In the genomic region with DNA sequence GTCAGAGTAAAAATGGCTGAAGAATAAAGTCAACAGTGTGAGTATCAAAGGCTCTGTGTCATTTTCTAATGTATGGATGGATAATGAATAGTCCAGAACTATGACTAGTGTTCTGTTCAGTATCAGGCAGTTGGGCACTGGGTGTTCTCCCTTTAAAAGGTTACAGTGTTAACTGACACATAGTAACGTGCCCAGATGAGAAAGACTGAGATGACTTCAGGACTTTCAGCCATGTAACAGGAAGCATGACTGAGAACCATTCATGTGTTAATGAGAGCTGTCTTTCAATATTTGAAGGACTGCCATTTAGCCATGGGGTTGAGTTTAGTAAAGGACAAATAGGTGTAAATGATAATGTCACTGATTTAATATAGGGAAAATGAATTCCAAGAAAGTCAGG, we compare ENCODE assay signal across 9 cellular contexts.
DNase-seq lines count a peak whose midpoint lies in the region; ATAC-seq, FAIRE-seq and TF ChIP-seq lines count a peak whose summit lies in the region.
"Had no signal": no experiment of that assay in that cellular context is flagged by ENCODE, and none has a peak within 500 bp of the region (broad histone marks: within the 10 kb centered on the region; RNA-seq: fewer than 3 reads in every experiment).

No MANE protein-coding gene starts in this region.

- peak; percentile 11 for FAIRE-seq in H54 (lab: Jason Lieb, UNC)

- ATAC-seq in GM19023 (IDR thresholded peaks at IDR 0.05; ENCODE audit: unreplicated experiment): peak; percentile 96
- peak; percentile 98 for ATAC-seq in HG03558 (IDR thresholded peaks at IDR 0.05; ENCODE audit: extremely low read depth, unreplicated experiment)
- ATAC-seq in aorta (ENCODE audit: low FRiP score): no peak

- H3K27ac ChIP-seq in aorta (ENCODE audit: low read depth in 1 of 2, low read length in 2 of 2): no peak overlapping the region

- no peaks in the 10 kb centered on the region for H3K27me3 ChIP-seq in aorta (ENCODE audit: control insufficient read depth in 1 of 2, insufficient read depth in 2 of 2, low read length in 1 of 2)

- no peaks in the 10 kb centered on the region for H3K4me1 ChIP-seq in aorta (ENCODE audit: control insufficient read depth in 1 of 2, insufficient read depth in 2 of 2, low read length in 2 of 2)

- WGBS in aorta, 2 donors: 18 to 24% methylated on average over 1 of the region's 1 CpG

- intact Hi-C loops in aorta (cut with DNase I) (no loop called here), head of caudate nucleus (cut with DNase I) (no loop called here)

- no peaks in the 10 kb centered on the region for H3K36me3 ChIP-seq in aorta (ENCODE audit: control insufficient read depth in 1 of 2, insufficient read depth in 2 of 2, low read length in 1 of 2)

- DNase-seq in H54 (ENCODE audit: insufficient read length, low spot score) (no peak), kidney glomerular epithelial cell (lab: John Stamatoyannopoulos, UW) (peak; percentile 66), activated gamma-delta T cell treated with Interleukin-2 at 50 U/mL for 16 hours (no peak), aorta (no peak), head of caudate nucleus (no peak)
- DNase-seq in activated effector memory CD4-positive, alpha-beta T cell treated with Interleukin-2 at 50 U/mL for 16 hours: no peak
- DNase-seq: NCI-H2107 had no signal

- no peaks in the 10 kb centered on the region for H3K9me3 ChIP-seq in aorta (ENCODE audit: control insufficient read depth, low read length)

- no peak for TF ChIP-seq POLR2A in H54 (IDR thresholded peaks at IDR 0.05; ENCODE audit: low read depth, low read length)

- H3K4me3 ChIP-seq in aorta (ENCODE audit: low read length in 2 of 2): no peak overlapping the region
